ENCODE assay signal across 1 cellular context in the genomic region with DNA sequence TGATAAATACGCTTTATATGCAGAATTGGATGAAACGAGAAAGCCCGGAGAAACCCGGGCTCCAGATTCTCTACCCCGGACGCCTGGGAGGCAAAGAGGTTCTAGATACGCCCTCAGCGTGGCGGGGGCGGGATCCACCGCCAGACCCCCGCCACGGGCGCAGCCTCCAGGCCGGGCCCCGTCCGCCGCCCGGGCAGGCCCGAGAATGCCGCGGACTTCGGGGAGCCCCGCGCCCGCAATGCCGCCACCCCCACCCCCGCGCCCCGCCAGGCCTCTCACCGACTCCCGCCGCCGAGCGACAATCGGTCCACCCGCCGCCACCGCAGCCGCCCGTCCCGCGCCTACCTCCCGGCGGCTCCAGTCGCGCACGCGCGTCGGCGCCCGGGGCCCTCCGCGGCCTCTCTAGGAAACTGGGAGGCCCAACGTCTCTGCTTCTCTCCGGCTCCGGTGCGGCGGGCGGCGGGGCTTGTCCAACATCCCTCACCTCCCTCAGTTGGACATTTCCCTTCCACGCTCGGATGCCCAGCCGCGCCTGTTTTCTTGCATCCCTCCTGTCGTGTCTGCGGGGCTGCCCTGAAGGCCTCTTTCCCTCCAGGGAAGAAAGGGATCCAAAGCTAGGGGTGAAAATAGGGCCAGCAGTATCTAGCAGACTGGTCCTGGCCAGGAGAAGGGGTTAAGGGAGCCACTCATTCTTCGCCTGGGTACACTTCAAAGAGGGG.
TF ChIP-seq lines count a peak whose summit lies in the region.

Gene ZNF445, minus strand, starts transcription at position 359 of the 719 bp plus-strand sequence. CDS start 22,121 bp downstream, outside the sequence.

TF ChIP-seq in HepG2, 621 proteins besides CTCF, POLR2A, EP300 and RAD21 (continued from another document and continues in another):
- TF ChIP-seq LRRFIP1 (CRISPR knock-in tag; conservative IDR thresholded peaks at IDR 0.05): no peak
- TF ChIP-seq ZBTB40 (IDR thresholded peaks at IDR 0.05): no peak
- no peak for TF ChIP-seq ZBTB40 (CRISPR knock-in tag; IDR thresholded peaks at IDR 0.05)
- TF ChIP-seq ZNF331 (CRISPR knock-in tag; IDR thresholded peaks at IDR 0.05): no peak
- TF ChIP-seq ZNF792 (CRISPR knock-in tag; IDR thresholded peaks at IDR 0.05): no peak
- TF ChIP-seq ZNF678 (CRISPR knock-in tag; IDR thresholded peaks at IDR 0.05): no peak
- no peak for TF ChIP-seq RELA (CRISPR knock-in tag; IDR thresholded peaks at IDR 0.05)
- TF ChIP-seq POLR2G (IDR thresholded peaks at IDR 0.05; ENCODE audit: low read depth, low read length): peak; percentile 81
- TF ChIP-seq ZNF790 (CRISPR knock-in tag; IDR thresholded peaks at IDR 0.05; ENCODE audit: borderline replicate concordance): no peak
- no peak for TF ChIP-seq U2AF2 (IDR thresholded peaks at IDR 0.05; ENCODE audit: low read depth, low read length)
- TF ChIP-seq PRDM4 (CRISPR knock-in tag; IDR thresholded peaks at IDR 0.05; ENCODE audit: borderline replicate concordance): no peak
- TF ChIP-seq ZNF850 (CRISPR knock-in tag; conservative IDR thresholded peaks at IDR 0.05): no peak
- no peak for TF ChIP-seq ZNF7 (CRISPR knock-in tag; IDR thresholded peaks at IDR 0.05)
- 0 out of 2 replicates have a peak, but pooled peaks have one; percentile 39 for TF ChIP-seq KMT2A (CRISPR knock-in tag; IDR thresholded peaks at IDR 0.05)
- no peak for TF ChIP-seq ZNF441 (CRISPR knock-in tag; IDR thresholded peaks at IDR 0.05; ENCODE audit: borderline replicate concordance)
- no peak for TF ChIP-seq ZMYM2 (CRISPR knock-in tag; IDR thresholded peaks at IDR 0.05)
- TF ChIP-seq ZNF550 (CRISPR knock-in tag; IDR thresholded peaks at IDR 0.05; ENCODE audit: borderline replicate concordance): no peak
- no peak for TF ChIP-seq ZNF10 (CRISPR knock-in tag; IDR thresholded peaks at IDR 0.05; ENCODE audit: borderline replicate concordance, low read depth)
- TF ChIP-seq ATF5 (CRISPR knock-in tag; IDR thresholded peaks at IDR 0.05; ENCODE audit: low read depth): no peak
- no peak for TF ChIP-seq MBD4 (IDR thresholded peaks at IDR 0.05; ENCODE audit: borderline replicate concordance, low read length)
- TF ChIP-seq HOXA5 (CRISPR knock-in tag; IDR thresholded peaks at IDR 0.05): no peak
- no peak for TF ChIP-seq RERE (CRISPR knock-in tag; IDR thresholded peaks at IDR 0.05; ENCODE audit: low read depth)
- peak; percentile 75 for TF ChIP-seq SKI (IDR thresholded peaks at IDR 0.05; ENCODE audit: partially characterized antibody)
- no peak for TF ChIP-seq ZNF761 (CRISPR knock-in tag; conservative IDR thresholded peaks at IDR 0.05)
- TF ChIP-seq, protein P1, sequence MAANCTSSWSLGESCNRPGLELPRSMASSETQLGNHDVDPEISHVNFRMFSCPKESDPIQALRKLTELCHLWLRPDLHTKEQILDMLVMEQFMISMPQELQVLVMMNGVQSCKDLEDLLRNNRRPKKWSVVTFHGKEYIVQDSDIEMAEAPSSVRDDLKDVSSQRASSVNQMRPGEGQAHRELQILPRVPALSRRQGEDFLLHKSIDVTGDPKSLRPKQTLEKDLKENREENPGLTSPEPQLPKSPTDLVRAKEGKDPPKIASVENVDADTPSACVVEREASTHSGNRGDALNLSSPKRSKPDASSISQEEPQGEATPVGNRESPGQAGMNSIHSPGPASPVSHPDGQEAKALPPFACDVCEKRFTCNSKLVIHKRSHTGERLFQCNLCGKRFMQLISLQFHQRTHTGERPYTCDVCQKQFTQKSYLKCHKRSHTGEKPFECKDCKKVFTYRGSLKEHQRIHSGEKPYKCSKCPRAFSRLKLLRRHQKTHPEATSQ (CRISPR knock-in tag; IDR thresholded peaks at IDR 0.05; ENCODE audit: borderline replicate concordance): no peak; the same call in 1 of the 2 replicates
